13 cellular contexts compared by ENCODE assay signal in genomic region chr4:1209821-1210220, GRCh38. TPM values are rescaled to one million over a fixed set of nuclear protein-coding genes. Genes with fewer than 3 reads are reported as not detected.
DNase-seq lines count a peak whose midpoint lies in the region; ATAC-seq and TF ChIP-seq lines count a peak whose summit lies in the region.
"Had no signal": no experiment of that assay in that cellular context is flagged by ENCODE, and none has a peak within 500 bp of the region (broad histone marks: within the 10 kb centered on the region; RNA-seq: fewer than 3 reads in every experiment).

No MANE protein-coding gene starts in this region.

- no peak overlapping the region for H3K27ac Mint-ChIP-seq in activated naive CD4-positive, alpha-beta T cell treated with anti-CD3 and anti-CD28 coated beads for 36 hours
- H3K27ac Mint-ChIP-seq in WTC11, result no peak overlapping the region
- H3K27ac Mint-ChIP-seq in activated T-cell treated with anti-CD3 and anti-CD28 coated beads, Interleukin-2, amount 50 U/mL, for 72 hours, result no peak overlapping the region
- H3K27ac Mint-ChIP-seq: activated CD8-positive, alpha-beta T cell treated with anti-CD3 and anti-CD28 coated beads for 36 hours had no signal

- intact Hi-C loops in activated naive CD4-positive, alpha-beta T cell treated with anti-CD3 and anti-CD28 coated beads for 36 hours (cut with micrococcal nuclease), result no loop called here
- intact Hi-C loops in Right ventricle myocardium superior (cut with DNase I), result no loop called here

- CTCF ChIA-PET in activated naive CD4-positive, alpha-beta T cell treated with anti-CD3 and anti-CD28 coated beads for 36 hours (lab: Charles Lee), result no interaction called here
- CTCF ChIA-PET in WTC11 (lab: Charles Lee), result no interaction called here

- H3K27me3 Mint-ChIP-seq in activated naive CD4-positive, alpha-beta T cell treated with anti-CD3 and anti-CD28 coated beads for 36 hours (ENCODE audit: low read depth), result no peaks in the 10 kb centered on the region
- H3K27me3 Mint-ChIP-seq in WTC11 (ENCODE audit: low read depth), result no peaks in the 10 kb centered on the region
- no peaks in the 10 kb centered on the region for H3K27me3 Mint-ChIP-seq in activated T-cell treated with anti-CD3 and anti-CD28 coated beads, Interleukin-2, amount 50 U/mL, for 72 hours (ENCODE audit: low read depth)
- H3K27me3 Mint-ChIP-seq: activated CD8-positive, alpha-beta T cell treated with anti-CD3 and anti-CD28 coated beads for 36 hours; IgD-negative memory B cell had no signal

- TF ChIP-seq CTCF in WTC11 (IDR thresholded peaks at IDR 0.05), result no peak

- H3K9me3 Mint-ChIP-seq in activated naive CD4-positive, alpha-beta T cell treated with anti-CD3 and anti-CD28 coated beads for 36 hours, result no peaks in the 10 kb centered on the region
- no peaks in the 10 kb centered on the region for H3K9me3 Mint-ChIP-seq in WTC11
- H3K9me3 Mint-ChIP-seq in activated T-cell treated with anti-CD3 and anti-CD28 coated beads, Interleukin-2, amount 50 U/mL, for 72 hours, result no peaks in the 10 kb centered on the region
- H3K9me3 Mint-ChIP-seq: activated CD8-positive, alpha-beta T cell treated with anti-CD3 and anti-CD28 coated beads for 36 hours; IgD-negative memory B cell had no signal

- peak; percentile 3 for DNase-seq in activated naive CD4-positive, alpha-beta T cell treated with anti-CD3 and anti-CD28 coated beads, Interleukin-2, amount 50 U/mL, for 16 hours
- no peak for DNase-seq in activated naive CD4-positive, alpha-beta T cell treated with anti-CD3 and anti-CD28 coated beads for 36 hours
- peak; percentile 91 for DNase-seq in Right ventricle myocardium superior
- DNase-seq in nucleus accumbens (lab: John Stamatoyannopoulos, UW), result peak in 38 of 56 donors; percentile 18 to 79 (median 44)
- no peak for DNase-seq in NCI-H2107 treated with DMSO at 0.1 percent for 48 hours (lab: John Stamatoyannopoulos, UW; ENCODE audit: unreplicated experiment)
- no peak for DNase-seq in WTC11 (ENCODE audit: low spot score)
- DNase-seq in activated T-cell treated with anti-CD3 and anti-CD28 coated beads, Interleukin-2, amount 50 U/mL, for 72 hours, result no peak
- DNase-seq in OCI-M1 (lab: John Stamatoyannopoulos, UW), result no peak
- DNase-seq: activated CD8-positive, alpha-beta T cell treated with anti-CD3 and anti-CD28 coated beads for 36 hours; dermis blood vessel endothelial cell; H7 had no signal

- POLR2A ChIA-PET in WTC11 (lab: Charles Lee), result no interaction called here

- no peak overlapping the region for H3K4me3 Mint-ChIP-seq in activated naive CD4-positive, alpha-beta T cell treated with anti-CD3 and anti-CD28 coated beads for 36 hours
- no peak overlapping the region for H3K4me3 Mint-ChIP-seq in WTC11
- no peak overlapping the region for H3K4me3 Mint-ChIP-seq in activated T-cell treated with anti-CD3 and anti-CD28 coated beads, Interleukin-2, amount 50 U/mL, for 72 hours
- H3K4me3 Mint-ChIP-seq: activated CD8-positive, alpha-beta T cell treated with anti-CD3 and anti-CD28 coated beads for 36 hours had no signal

- ATAC-seq in Right ventricle myocardium superior (ENCODE audit: poor library complexity) (peak; percentile 82), WTC11 (no peak)
- no peak for ATAC-seq in activated T-cell treated with anti-CD3 and anti-CD28 coated beads, Interleukin-2, amount 50 U/mL, for 72 hours (replicated peaks in 1 of 2)
- ATAC-seq: A549; activated CD8-positive, alpha-beta T cell treated with anti-CD3 and anti-CD28 coated beads for 36 hours had no signal

- no peaks in the 10 kb centered on the region for H3K4me1 Mint-ChIP-seq in activated naive CD4-positive, alpha-beta T cell treated with anti-CD3 and anti-CD28 coated beads for 36 hours (ENCODE audit: low read depth)
- no peaks in the 10 kb centered on the region for H3K4me1 Mint-ChIP-seq in WTC11
- no peaks in the 10 kb centered on the region for H3K4me1 Mint-ChIP-seq in activated T-cell treated with anti-CD3 and anti-CD28 coated beads, Interleukin-2, amount 50 U/mL, for 72 hours (ENCODE audit: low read depth)
- H3K4me1 Mint-ChIP-seq: IgD-negative memory B cell had no signal

- H3K36me3 Mint-ChIP-seq in activated naive CD4-positive, alpha-beta T cell treated with anti-CD3 and anti-CD28 coated beads for 36 hours (ENCODE audit: low read depth), result peaks cover 2% of the 10 kb centered on the region
- peaks cover 2% of the 10 kb centered on the region; the same call in 1 of the 2 replicates for H3K36me3 Mint-ChIP-seq in WTC11
- H3K36me3 Mint-ChIP-seq in activated T-cell treated with anti-CD3 and anti-CD28 coated beads, Interleukin-2, amount 50 U/mL, for 72 hours (ENCODE audit: insufficient read depth in 2 of 2), result no peaks in the 10 kb centered on the region

TF ChIP-seq in WTC11, 78 proteins besides CTCF, POLR2A, EP300 and RAD21:
- TF ChIP-seq USF1 (CRISPR knock-in tag; IDR thresholded peaks at IDR 0.05), result no peak
- TF ChIP-seq ZNF317 (CRISPR knock-in tag; IDR thresholded peaks at IDR 0.05; ENCODE audit: borderline replicate concordance, low read depth), result no peak
- TF ChIP-seq ATF2 (CRISPR knock-in tag; IDR thresholded peaks at IDR 0.05; ENCODE audit: borderline replicate concordance, low read depth), result no peak
- TF ChIP-seq ZBTB21 (CRISPR knock-in tag; IDR thresholded peaks at IDR 0.05; ENCODE audit: borderline replicate concordance), result no peak

RNA-seq across cellular contexts. Expression of gene SPON2, which starts 37.4 kb away (rescaled TPM):
- total RNA-seq in activated naive CD4-positive, alpha-beta T cell treated with anti-CD3 and anti-CD28 coated beads for 36 hours, result 1 to 10 TPM; 4.8 to 5.5 TPM
- total RNA-seq in Right ventricle myocardium superior, result 15.6 TPM
- total RNA-seq in WTC11 (2021), result 4.9 to 6.6 TPM (median 5.3 TPM) in 3 replicates
- total RNA-seq in activated T-cell treated with anti-CD3 and anti-CD28 coated beads, Interleukin-2, amount 50 U/mL, for 72 hours, result 1 to 10 TPM; 7.0 to 8.2 TPM

RNA-seq across cellular contexts. Expression of gene CTBP1, which starts 39.1 kb away (rescaled TPM):
- total RNA-seq in activated naive CD4-positive, alpha-beta T cell treated with anti-CD3 and anti-CD28 coated beads for 36 hours, result 100 to 1,000 TPM; 136 to 140 TPM
- total RNA-seq in Right ventricle myocardium superior (133 TPM), WTC11 (2021) (143 to 167 TPM (median 159 TPM) in 3 replicates)
- total RNA-seq in activated T-cell treated with anti-CD3 and anti-CD28 coated beads, Interleukin-2, amount 50 U/mL, for 72 hours, result 100 to 1,000 TPM; 182 to 190 TPM

Comparison
In these comparisons a context has a peak if more than half of its experiments do, and no peak if none do; other contexts are left out.
1. DNase-seq: peak in activated naive CD4-positive, alpha-beta T cell treated with anti-CD3 and anti-CD28 coated beads, Interleukin-2, amount 50 U/mL, for 16 hours (single experiment), Right ventricle myocardium superior (single experiment) and nucleus accumbens (38 of 56); none in activated naive CD4-positive, alpha-beta T cell treated with anti-CD3 and anti-CD28 coated beads for 36 hours (single experiment), NCI-H2107 treated with DMSO at 0.1 percent for 48 hours (single experiment), WTC11 (single experiment), activated T-cell treated with anti-CD3 and anti-CD28 coated beads, Interleukin-2, amount 50 U/mL, for 72 hours (0 of 2) and OCI-M1 (single experiment).